17 cellular contexts compared by ENCODE assay signal in the genomic region with DNA sequence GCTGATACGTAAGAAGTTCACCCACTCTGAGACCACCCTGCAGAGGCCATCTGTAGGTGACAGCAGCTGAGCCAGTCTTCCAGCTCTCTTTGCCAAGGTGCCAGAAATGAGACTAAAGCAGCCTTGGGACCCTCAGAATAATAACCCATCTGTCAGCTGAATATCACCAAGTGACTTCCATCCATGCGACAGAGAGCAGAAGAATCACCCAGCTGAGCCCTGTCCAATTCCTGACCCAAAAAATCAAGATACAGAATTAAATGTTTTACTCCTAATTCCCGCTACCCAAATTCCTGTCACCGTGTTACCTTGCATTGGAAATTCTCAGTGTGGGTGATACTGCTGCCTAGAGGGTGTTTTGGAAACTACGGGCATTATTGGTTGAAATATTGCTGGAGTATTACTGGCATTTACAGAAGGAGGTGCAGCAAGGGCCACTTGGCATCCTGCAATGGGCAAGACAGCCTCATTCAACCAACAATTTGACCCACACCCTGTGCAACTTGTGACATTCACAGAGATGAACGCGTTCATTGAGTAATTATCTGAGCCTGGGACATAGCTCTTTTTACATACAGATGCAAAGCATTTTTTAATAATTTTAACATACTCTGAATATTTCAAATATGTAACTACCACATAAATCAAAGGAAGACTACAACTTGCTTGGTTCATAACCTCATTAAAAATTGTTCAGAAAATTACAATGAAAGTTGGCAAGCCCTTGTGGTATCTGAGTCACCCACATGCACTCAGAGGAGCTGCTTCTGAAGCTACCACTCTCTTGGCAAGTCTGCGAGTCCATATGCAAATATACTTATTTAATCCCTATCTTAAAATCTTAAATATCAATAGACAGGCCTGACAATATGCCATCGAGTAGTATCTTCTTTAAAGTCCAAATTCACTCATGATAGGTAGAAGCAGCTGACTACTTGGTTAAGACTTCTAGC.
DNase-seq lines count a peak whose midpoint lies in the region; ATAC-seq and TF ChIP-seq lines count a peak whose summit lies in the region.
"Had no signal": no experiment of that assay in that cellular context is flagged by ENCODE, and none has a peak within 500 bp of the region (broad histone marks: within the 10 kb centered on the region; RNA-seq: fewer than 3 reads in every experiment).

No MANE protein-coding gene starts in this region.

- H3K27ac ChIP-seq in HEK293 (ENCODE audit: extremely low read depth, low read depth, low read length) = no peak overlapping the region

- no peaks in the 10 kb centered on the region for H3K36me3 ChIP-seq in HEK293 (ENCODE audit: control insufficient read depth in 2 of 2, insufficient read depth in 1 of 2, low read length in 2 of 2)

- no peaks in the 10 kb centered on the region for H3K9me3 ChIP-seq in HEK293 (ENCODE audit: control insufficient read depth, insufficient read depth, low read depth, low read length)

- H3K4me3 ChIP-seq in AG10803 (ENCODE audit: low read length) (no peak overlapping the region), HEK293 (ENCODE audit: low read depth, low read length) (no peak overlapping the region), astrocyte of the cerebellum (ENCODE audit: low read depth, low read length) (no peak overlapping the region)

- ATAC-seq in GM21360 (IDR thresholded peaks at IDR 0.05; ENCODE audit: unreplicated experiment) (no peak), GM19351 (IDR thresholded peaks at IDR 0.05; ENCODE audit: unreplicated experiment) (no peak)
- ATAC-seq: left ventricle myocardium superior, T-helper 17 cell had no signal

- DNase-seq in AG10803 (ENCODE audit: low read depth) (peak; percentile 47), astrocyte of the cerebellum (ENCODE audit: low read depth) (no peak), iris pigment epithelial cell (ENCODE audit: low read depth) (peak; percentile 46), T-helper 1 cell (no peak)
- no peak for DNase-seq in activated effector memory CD4-positive, alpha-beta T cell treated with Interleukin-2 at 50 U/mL for 16 hours
- DNase-seq: activated B cell treated with CpG ODN at 0.5 μM for 24 hours; activated CD8-positive, alpha-beta memory T cell treated with anti-CD3 and anti-CD28 coated beads for 24 hours; activated naive CD8-positive, alpha-beta T cell treated with anti-CD3 and anti-CD28 coated beads, Interleukin-2, amount 10 ng/mL, durations not matched to agents 7 days and 5 days; COR-L47; Karpas-422; left ventricle myocardium superior; NCI-H187 treated with DMSO at 0.1 percent for 48 hours; NCI-H446; T-helper 17 cell had no signal

- TF ChIP-seq CTCF in AG10803 (conservative IDR thresholded peaks at IDR 0.05; ENCODE audit: low read length) (no peak; the same call in 1 of the 2 replicates), HEK293 (tag by site-specific recombination; IDR thresholded peaks at IDR 0.05) (no peak), astrocyte of the cerebellum (IDR thresholded peaks at IDR 0.05; ENCODE audit: low read depth, low read length, missing control alignments) (peak; percentile 24)

- CTCF ChIA-PET in HEK293 (lab: Yijun Ruan, JAX) = interaction anchor here (1.3 kb wide), 2 partner anchors 114 to 129 kb away, joined by 3 to 4 read pairs; no protein-coding TSS in a partner anchor

- POLR2A ChIA-PET in HEK293 (lab: Yijun Ruan, JAX) = no interaction called here

- in situ Hi-C loops in astrocyte of the cerebellum (cut with HindIII; ENCODE audit: low sequenced_read_pairs) = no loop called here

- H3K4me1 ChIP-seq in HEK293 (ENCODE audit: control insufficient read depth, insufficient read depth, low read length) = no peaks in the 10 kb centered on the region

TF ChIP-seq in HEK293, 187 proteins besides CTCF, POLR2A, EP300 and RAD21:
- TF ChIP-seq RBAK (tag by site-specific recombination; IDR thresholded peaks at IDR 0.05) (no peak), SETDB1 (IDR thresholded peaks at IDR 0.05; ENCODE audit: insufficient read length, low read length) (peak; percentile 56), ZNF785 (tag by site-specific recombination; IDR thresholded peaks at IDR 0.05) (no peak), INSM2 (tag by site-specific recombination; IDR thresholded peaks at IDR 0.05) (no peak), ZNF776 (tag by site-specific recombination; IDR thresholded peaks at IDR 0.05; ENCODE audit: borderline replicate concordance) (no peak), ZNF670 (tag by site-specific recombination; IDR thresholded peaks at IDR 0.05; ENCODE audit: low read depth) (no peak)
- TF ChIP-seq, protein P1, sequence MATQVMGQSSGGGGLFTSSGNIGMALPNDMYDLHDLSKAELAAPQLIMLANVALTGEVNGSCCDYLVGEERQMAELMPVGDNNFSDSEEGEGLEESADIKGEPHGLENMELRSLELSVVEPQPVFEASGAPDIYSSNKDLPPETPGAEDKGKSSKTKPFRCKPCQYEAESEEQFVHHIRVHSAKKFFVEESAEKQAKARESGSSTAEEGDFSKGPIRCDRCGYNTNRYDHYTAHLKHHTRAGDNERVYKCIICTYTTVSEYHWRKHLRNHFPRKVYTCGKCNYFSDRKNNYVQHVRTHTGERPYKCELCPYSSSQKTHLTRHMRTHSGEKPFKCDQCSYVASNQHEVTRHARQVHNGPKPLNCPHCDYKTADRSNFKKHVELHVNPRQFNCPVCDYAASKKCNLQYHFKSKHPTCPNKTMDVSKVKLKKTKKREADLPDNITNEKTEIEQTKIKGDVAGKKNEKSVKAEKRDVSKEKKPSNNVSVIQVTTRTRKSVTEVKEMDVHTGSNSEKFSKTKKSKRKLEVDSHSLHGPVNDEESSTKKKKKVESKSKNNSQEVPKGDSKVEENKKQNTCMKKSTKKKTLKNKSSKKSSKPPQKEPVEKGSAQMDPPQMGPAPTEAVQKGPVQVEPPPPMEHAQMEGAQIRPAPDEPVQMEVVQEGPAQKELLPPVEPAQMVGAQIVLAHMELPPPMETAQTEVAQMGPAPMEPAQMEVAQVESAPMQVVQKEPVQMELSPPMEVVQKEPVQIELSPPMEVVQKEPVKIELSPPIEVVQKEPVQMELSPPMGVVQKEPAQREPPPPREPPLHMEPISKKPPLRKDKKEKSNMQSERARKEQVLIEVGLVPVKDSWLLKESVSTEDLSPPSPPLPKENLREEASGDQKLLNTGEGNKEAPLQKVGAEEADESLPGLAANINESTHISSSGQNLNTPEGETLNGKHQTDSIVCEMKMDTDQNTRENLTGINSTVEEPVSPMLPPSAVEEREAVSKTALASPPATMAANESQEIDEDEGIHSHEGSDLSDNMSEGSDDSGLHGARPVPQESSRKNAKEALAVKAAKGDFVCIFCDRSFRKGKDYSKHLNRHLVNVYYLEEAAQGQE (tag by site-specific recombination; IDR thresholded peaks at IDR 0.05) = no peak

Comparison
In these comparisons a context has a peak if more than half of its experiments do, and no peak if none do; other contexts are left out.
1. DNase-seq: peak in AG10803 (single experiment) and iris pigment epithelial cell (single experiment); none in astrocyte of the cerebellum (single experiment), T-helper 1 cell (0 of 5) and activated effector memory CD4-positive, alpha-beta T cell treated with Interleukin-2 at 50 U/mL for 16 hours (single experiment).